In the genomic region with DNA sequence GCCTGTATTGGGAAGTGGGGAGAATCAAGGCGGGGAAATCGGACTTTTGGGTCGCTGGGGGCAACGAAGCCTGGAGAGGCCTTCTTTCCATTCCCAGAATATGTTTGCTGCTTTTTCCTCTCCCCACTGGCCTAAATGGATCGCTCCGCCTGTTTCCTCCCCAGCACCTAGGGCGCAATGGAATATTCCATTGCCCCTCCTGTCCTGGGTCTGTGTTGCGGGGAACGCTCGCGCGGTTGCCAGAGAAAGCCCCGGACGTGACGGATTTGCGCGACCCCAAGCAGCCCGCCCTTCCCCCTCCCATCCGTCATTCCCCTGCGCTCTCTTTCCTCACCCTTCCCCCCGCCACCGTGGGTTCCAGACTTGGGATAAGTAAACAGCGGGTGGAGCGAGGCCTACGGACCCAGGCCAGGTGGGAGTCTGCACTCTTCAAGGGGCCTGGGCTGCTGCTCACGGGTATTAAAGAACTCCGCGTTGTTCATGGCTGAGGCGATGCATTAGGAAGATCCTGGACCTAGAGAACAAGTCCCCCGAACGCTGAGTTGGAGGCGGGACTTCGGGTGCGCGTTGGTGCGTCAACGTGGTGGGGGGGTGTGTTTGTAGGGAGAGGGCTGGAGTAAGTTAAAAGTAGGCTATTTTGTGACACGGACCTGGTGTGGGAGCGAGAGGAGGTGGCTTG, we compare ENCODE assay signal across 1 cellular context.
TF ChIP-seq lines count a peak whose summit lies in the region.

A gene with protein sequence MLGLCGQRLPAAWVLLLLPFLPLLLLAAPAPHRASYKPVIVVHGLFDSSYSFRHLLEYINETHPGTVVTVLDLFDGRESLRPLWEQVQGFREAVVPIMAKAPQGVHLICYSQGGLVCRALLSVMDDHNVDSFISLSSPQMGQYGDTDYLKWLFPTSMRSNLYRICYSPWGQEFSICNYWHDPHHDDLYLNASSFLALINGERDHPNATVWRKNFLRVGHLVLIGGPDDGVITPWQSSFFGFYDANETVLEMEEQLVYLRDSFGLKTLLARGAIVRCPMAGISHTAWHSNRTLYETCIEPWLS (plus strand): TSS at position 307 of the 679 bp plus-strand sequence. CDS start 454 bp downstream, outside the sequence.

TF ChIP-seq in HCT116, 20 proteins besides CTCF, POLR2A, EP300 and RAD21 (continued from another document):
- TF ChIP-seq, protein P1, sequence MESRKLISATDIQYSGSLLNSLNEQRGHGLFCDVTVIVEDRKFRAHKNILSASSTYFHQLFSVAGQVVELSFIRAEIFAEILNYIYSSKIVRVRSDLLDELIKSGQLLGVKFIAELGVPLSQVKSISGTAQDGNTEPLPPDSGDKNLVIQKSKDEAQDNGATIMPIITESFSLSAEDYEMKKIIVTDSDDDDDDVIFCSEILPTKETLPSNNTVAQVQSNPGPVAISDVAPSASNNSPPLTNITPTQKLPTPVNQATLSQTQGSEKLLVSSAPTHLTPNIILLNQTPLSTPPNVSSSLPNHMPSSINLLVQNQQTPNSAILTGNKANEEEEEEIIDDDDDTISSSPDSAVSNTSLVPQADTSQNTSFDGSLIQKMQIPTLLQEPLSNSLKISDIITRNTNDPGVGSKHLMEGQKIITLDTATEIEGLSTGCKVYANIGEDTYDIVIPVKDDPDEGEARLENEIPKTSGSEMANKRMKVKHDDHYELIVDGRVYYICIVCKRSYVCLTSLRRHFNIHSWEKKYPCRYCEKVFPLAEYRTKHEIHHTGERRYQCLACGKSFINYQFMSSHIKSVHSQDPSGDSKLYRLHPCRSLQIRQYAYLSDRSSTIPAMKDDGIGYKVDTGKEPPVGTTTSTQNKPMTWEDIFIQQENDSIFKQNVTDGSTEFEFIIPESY (IDR thresholded peaks at IDR 0.05; ENCODE audit: extremely low read depth, insufficient replicate concordance, low read length), result peak; percentile 68
- TF ChIP-seq CBX3 (IDR thresholded peaks at IDR 0.05; ENCODE audit: low read depth), result no peak
- no peak for TF ChIP-seq CEBPB (IDR thresholded peaks at IDR 0.05; ENCODE audit: low read depth)
- TF ChIP-seq EZH2phosphoT487 (IDR thresholded peaks at IDR 0.05; ENCODE audit: borderline replicate concordance), result no peak
- no peak for TF ChIP-seq REST (IDR thresholded peaks at IDR 0.05; ENCODE audit: low read depth)
- no peak for TF ChIP-seq ELF1 (IDR thresholded peaks at IDR 0.05; ENCODE audit: borderline replicate concordance, low read depth)
- peak; percentile 10 for TF ChIP-seq TCF7L2 (IDR thresholded peaks at IDR 0.05; ENCODE audit: borderline replicate concordance, extremely low read depth, insufficient read depth, insufficient read length)
- TF ChIP-seq POLR2AphosphoS5 (IDR thresholded peaks at IDR 0.05; ENCODE audit: low read depth, low read length), result peak; percentile 78
